In the genomic region with DNA sequence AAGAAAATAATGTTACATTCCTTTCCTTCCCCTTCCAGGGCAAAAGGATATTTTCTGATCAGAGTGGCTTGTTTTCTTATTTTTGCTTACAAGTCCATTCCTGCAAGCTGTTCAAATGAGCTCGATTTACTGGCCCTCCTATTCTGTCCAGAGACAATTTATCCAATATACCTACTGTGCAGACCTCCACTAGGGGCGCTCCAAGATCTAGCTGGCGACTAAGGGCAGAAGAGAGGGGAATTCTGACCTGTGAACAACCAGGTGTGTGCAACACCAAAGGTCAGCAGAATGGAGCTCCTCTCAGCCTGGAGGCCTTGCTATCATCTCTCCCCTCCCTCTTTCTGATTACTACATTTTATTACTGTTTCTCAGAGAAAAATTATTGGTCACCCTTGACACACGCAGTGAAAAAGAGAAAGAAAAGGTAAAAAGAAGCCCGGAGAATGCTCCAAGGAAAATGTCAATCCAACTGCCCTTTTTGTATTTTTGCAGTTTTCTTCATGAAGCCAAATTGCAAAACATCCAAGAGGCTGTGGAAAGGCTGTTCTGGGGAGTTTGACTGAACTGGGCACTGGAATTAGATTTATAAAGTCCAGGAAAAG, we compare ENCODE assay signal across 8 cellular contexts. TPM values are rescaled to one million over a fixed set of nuclear protein-coding genes. Genes with fewer than 3 reads are reported as not detected.
DNase-seq lines count a peak whose midpoint lies in the region; ATAC-seq and TF ChIP-seq lines count a peak whose summit lies in the region.

No MANE protein-coding gene starts in this region.

- no peak overlapping the region for H3K27ac ChIP-seq in thyroid gland

- intact Hi-C loops in thyroid gland (cut with DNase I) = no loop called here

- no peak for ATAC-seq in HG03175 (IDR thresholded peaks at IDR 0.05; ENCODE audit: unreplicated experiment)
- ATAC-seq in GM18498 (IDR thresholded peaks at IDR 0.05; ENCODE audit: unreplicated experiment) = no peak

- H3K4me3 ChIP-seq in thyroid gland (replicated peaks in 1 of 3) = no peak overlapping the region

- no peaks in the 10 kb centered on the region for H3K36me3 ChIP-seq in thyroid gland

- H3K9me3 ChIP-seq in thyroid gland = no peaks in the 10 kb centered on the region

- peak; percentile 73 for TF ChIP-seq CTCF in GM20000 (IDR thresholded peaks at IDR 0.05; ENCODE audit: extremely low read depth, missing control alignments)
- TF ChIP-seq CTCF in thyroid gland (IDR thresholded peaks at IDR 0.05) = peak in 4 of 6 experiments; percentile 14 to 63 (median 34)

- peaks cover 7 to 14% of the 10 kb centered on the region in 2 donors for H3K4me1 ChIP-seq in thyroid gland

- DNase-seq in COLO668 (lab: John Stamatoyannopoulos, UW; ENCODE audit: unreplicated experiment) = peak; percentile 75
- DNase-seq in GM20000 (ENCODE audit: low spot score) = peak; percentile 75
- peak; percentile 65 to 85 for DNase-seq in NCI-H526 (lab: John Stamatoyannopoulos, UW)
- peak; percentile 43 for DNase-seq in astrocyte of the hippocampus (ENCODE audit: low read depth, low spot score)
- DNase-seq in kidney glomerular epithelial cell (lab: John Stamatoyannopoulos, UW) = peak; percentile 24
- peak; percentile 42 to 56 for DNase-seq in thyroid gland

- WGBS in thyroid gland, 2 donors = 40 to 43% methylated on average over 5 of the region's 5 CpGs

- H3K27me3 ChIP-seq in thyroid gland = no peaks in the 10 kb centered on the region

- TF ChIP-seq POLR2A in thyroid gland (IDR thresholded peaks at IDR 0.05) = no peak

RNA-seq across cellular contexts. Expression of a gene that starts 3.2 kb away (rescaled TPM):
- under 1 TPM in 3 of 4 donors, not detected in 1; 0.13 to 0.22 (median 0.17) TPM for total RNA-seq in thyroid gland

Comparison
In these comparisons a context has a peak if more than half of its experiments do, and no peak if none do; other contexts are left out.
1. DNase-seq: peak in every context shown above with its lines; median percentile 75 in COLO668; 75 in GM20000; 75 in NCI-H526; 49 in thyroid gland; 43 in astrocyte of the hippocampus; 24 in kidney glomerular epithelial cell.